In the genomic region with DNA sequence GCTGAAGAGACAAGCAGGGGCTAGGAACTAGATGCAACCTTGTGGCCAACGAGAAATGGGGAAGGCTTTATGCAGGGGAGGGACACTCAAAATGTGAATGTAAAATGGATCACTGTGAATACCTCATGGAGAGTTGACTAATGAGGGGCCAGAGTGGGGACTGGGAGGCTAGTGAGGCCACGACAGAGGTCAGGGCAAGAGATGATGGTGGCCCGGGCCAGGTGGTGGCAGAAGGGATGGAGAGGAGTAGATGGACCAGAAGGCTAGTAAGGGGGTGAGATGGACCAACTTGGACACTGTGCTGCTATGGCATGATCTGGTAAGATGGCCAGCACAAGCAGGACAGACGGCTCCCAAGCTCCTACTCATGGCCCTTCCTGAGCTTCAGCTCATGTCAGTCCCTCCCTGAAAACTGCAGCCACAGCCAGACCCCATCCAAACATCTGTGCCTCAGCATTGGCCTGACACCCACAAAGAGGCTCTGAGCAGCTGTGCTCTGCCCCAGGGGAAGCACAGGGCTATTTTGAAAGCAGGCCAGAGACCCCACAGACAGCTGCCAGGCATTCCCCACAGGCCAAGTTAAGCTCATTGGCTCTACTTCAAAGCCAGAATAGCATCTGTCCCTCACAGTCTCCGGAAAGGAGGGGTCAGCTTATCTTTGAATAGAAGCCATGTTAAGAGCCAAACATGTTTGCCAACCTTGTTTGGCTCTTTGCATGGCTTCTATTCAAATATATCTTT, we compare ENCODE assay signal across 1 cellular context.
TF ChIP-seq lines count a peak whose summit lies in the region.

No MANE protein-coding gene starts in this region.

TF ChIP-seq in HEK293, 187 proteins besides CTCF, POLR2A, EP300 and RAD21 (continued from another document):
- TF ChIP-seq, protein P1, sequence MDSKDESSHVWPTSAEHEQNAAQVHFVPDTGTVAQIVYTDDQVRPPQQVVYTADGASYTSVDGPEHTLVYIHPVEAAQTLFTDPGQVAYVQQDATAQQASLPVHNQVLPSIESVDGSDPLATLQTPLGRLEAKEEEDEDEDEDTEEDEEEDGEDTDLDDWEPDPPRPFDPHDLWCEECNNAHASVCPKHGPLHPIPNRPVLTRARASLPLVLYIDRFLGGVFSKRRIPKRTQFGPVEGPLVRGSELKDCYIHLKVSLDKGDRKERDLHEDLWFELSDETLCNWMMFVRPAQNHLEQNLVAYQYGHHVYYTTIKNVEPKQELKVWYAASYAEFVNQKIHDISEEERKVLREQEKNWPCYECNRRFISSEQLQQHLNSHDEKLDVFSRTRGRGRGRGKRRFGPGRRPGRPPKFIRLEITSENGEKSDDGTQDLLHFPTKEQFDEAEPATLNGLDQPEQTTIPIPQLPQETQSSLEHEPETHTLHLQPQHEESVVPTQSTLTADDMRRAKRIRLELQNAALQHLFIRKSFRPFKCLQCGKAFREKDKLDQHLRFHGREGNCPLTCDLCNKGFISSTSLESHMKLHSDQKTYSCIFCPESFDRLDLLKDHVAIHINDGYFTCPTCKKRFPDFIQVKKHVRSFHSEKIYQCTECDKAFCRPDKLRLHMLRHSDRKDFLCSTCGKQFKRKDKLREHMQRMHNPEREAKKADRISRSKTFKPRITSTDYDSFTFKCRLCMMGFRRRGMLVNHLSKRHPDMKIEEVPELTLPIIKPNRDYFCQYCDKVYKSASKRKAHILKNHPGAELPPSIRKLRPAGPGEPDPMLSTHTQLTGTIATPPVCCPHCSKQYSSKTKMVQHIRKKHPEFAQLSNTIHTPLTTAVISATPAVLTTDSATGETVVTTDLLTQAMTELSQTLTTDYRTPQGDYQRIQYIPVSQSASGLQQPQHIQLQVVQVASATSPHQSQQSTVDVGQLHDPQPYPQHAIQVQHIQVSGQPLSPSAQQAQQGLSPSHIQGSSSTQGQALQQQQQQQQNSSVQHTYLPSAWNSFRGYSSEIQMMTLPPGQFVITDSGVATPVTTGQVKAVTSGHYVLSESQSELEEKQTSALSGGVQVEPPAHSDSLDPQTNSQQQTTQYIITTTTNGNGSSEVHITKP (tag by site-specific recombination; IDR thresholded peaks at IDR 0.05): no peak
- no peak for TF ChIP-seq FEZF1 (tag by site-specific recombination; IDR thresholded peaks at IDR 0.05)
